In the genomic region with DNA sequence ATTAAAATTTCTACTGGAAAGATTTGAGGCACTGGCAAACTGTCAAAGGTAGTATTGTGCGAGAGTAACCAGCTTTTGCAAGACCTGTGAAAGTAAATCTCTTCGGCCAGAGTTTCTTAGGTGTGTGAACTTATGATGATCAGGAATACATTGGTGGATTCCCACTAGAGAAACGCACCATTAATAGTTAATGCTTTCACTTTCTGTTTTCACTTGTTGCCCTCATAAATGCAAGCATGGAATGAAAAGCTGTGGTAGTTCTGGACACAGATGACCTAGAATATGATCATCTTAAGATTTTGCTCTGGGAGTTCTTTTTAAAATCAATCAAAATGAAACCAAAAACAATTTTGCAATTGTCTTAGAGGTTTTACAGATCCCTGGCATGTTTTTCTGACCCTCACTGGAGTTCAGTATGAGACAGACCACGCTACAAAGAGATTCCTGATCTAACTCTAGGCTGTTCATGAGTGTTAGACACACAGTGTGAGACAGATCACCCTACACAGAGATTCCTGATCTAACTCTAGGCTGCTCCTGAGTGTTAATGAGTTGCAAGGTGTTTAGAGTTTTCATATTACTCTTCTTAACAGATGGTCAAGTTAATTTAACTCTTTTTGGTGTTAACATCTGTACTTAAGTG, we compare ENCODE assay signal across 7 cellular contexts.
DNase-seq lines count a peak whose midpoint lies in the region; ATAC-seq and TF ChIP-seq lines count a peak whose summit lies in the region.

No MANE protein-coding gene starts in this region.

- peak overlapping the region; percentile 65 for H3K4me2 ChIP-seq in osteoblast (ENCODE audit: insufficient read depth, low read length)

- DNase-seq in astrocyte of the hippocampus (ENCODE audit: low read depth, low spot score): peak; percentile 38
- DNase-seq in osteoblast (ENCODE audit: insufficient read length, low spot score, missing footprints): peak; percentile 68
- DNase-seq in NCI-H1048 (lab: John Stamatoyannopoulos, UW): no peak
- DNase-seq in NCI-H2081 treated with DMSO at 0.1 percent for 48 hours (lab: John Stamatoyannopoulos, UW): no peak
- DNase-seq in MV-4-11 (lab: John Stamatoyannopoulos, UW): no peak

- H3K4me3 ChIP-seq in osteoblast (ENCODE audit: insufficient read depth, low read length): peak overlapping the region; percentile 55

- H4K20me1 ChIP-seq in osteoblast (ENCODE audit: insufficient read depth, low read length): no peaks in the 10 kb centered on the region

- ATAC-seq in GM18867 (IDR thresholded peaks at IDR 0.05; ENCODE audit: unreplicated experiment): peak; percentile 57
- peak; percentile 82 for ATAC-seq in HG02852 (IDR thresholded peaks at IDR 0.05; ENCODE audit: unreplicated experiment)

- peaks cover 9% of the 10 kb centered on the region for H3K36me3 ChIP-seq in osteoblast (ENCODE audit: insufficient read depth, low read length)

- H3K9me3 ChIP-seq in osteoblast (ENCODE audit: low read depth, low read length): no peaks in the 10 kb centered on the region

- H2AFZ ChIP-seq in osteoblast (ENCODE audit: low read length): peak overlapping the region; percentile 5

- no peaks in the 10 kb centered on the region for H3K4me1 ChIP-seq in osteoblast (ENCODE audit: insufficient read depth, low read length)

- H3K27ac ChIP-seq in osteoblast (ENCODE audit: low read depth, low read length): no peak overlapping the region

- TF ChIP-seq CTCF in osteoblast (IDR thresholded peaks at IDR 0.05; ENCODE audit: extremely low read depth, low read depth, low read length): no peak

- H3K27me3 ChIP-seq in osteoblast (ENCODE audit: insufficient read depth, low read length): no peaks in the 10 kb centered on the region

- no peaks in the 10 kb centered on the region for H3K79me2 ChIP-seq in osteoblast (ENCODE audit: insufficient read depth, low read length)

Comparison
In these comparisons a context has a peak if more than half of its experiments do, and no peak if none do; other contexts are left out.
1. DNase-seq: peak in astrocyte of the hippocampus (single experiment) and osteoblast (single experiment); none in NCI-H1048 (single experiment), NCI-H2081 treated with DMSO at 0.1 percent for 48 hours (single experiment) and MV-4-11 (single experiment).